In the genomic region with DNA sequence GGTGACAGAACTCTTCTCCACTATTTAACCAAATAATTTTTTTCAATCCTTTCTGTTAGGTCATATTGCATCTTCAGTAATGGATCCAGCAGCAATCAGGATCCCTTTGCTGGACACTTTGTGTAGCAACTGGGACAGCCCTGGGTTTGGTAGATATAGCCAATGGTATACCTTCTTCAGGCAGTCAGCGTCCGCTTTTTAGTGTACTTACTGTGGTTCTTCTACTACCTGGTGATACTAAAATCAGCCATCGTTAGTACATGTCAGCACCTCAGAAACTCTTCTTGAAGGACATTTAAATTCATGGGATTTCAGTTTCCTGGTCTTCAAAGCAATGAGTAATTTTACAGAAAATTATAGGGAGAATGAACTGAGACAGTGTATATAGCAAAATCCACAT, we compare ENCODE assay signal across 16 cellular contexts.
DNase-seq lines count a peak whose midpoint lies in the region; ATAC-seq and TF ChIP-seq lines count a peak whose summit lies in the region.
"Had no signal": no experiment of that assay in that cellular context is flagged by ENCODE, and none has a peak within 500 bp of the region (broad histone marks: within the 10 kb centered on the region; RNA-seq: fewer than 3 reads in every experiment).

No MANE protein-coding gene starts in this region.

- H3K4me1 Mint-ChIP-seq in CD4-positive, alpha-beta T cell (ENCODE audit: low read depth) = peaks cover 50% of the 10 kb centered on the region
- peaks cover 22% of the 10 kb centered on the region for H3K4me1 Mint-ChIP-seq in activated naive CD8-positive, alpha-beta T cell treated with anti-CD3 and anti-CD28 coated beads, Interleukin-2, amount 50 U/mL, for 24 hours

- H3K27me3 Mint-ChIP-seq in CD4-positive, alpha-beta T cell = no peaks in the 10 kb centered on the region
- peaks cover 3% of the 10 kb centered on the region for H3K27me3 Mint-ChIP-seq in activated naive CD8-positive, alpha-beta T cell treated with anti-CD3 and anti-CD28 coated beads, Interleukin-2, amount 50 U/mL, for 24 hours

- intact Hi-C loops in CD4-positive, alpha-beta T cell (cut with DNase I, micrococcal nuclease) = loop anchor here (2.0 to 10.0 kb wide), 4 partner anchors 162 to 552 kb away; partner anchors contain the start of genes HIVEP2 (in 1 of the 2), NMBR (in 1 of the 2) and VTA1 (in 1 of the 2)

- POLR2A ChIA-PET in CD4-positive, alpha-beta T cell (lab: Charles Lee) = interaction anchor here (0.7 to 1.3 kb wide), 3 partner anchors 8 to 40 kb away, joined by 3 to 6 read pairs (median 3); no protein-coding TSS in a partner anchor

- peak overlapping the region; percentile 79 for H3K27ac ChIP-seq in CD4-positive, alpha-beta T cell (ENCODE audit: low read depth, low read length)

- H3K36me3 Mint-ChIP-seq in CD4-positive, alpha-beta T cell (ENCODE audit: low read depth) = no peaks in the 10 kb centered on the region
- no peaks in the 10 kb centered on the region for H3K36me3 Mint-ChIP-seq in activated naive CD8-positive, alpha-beta T cell treated with anti-CD3 and anti-CD28 coated beads, Interleukin-2, amount 50 U/mL, for 24 hours (ENCODE audit: low read depth)

- no peaks in the 10 kb centered on the region for H3K9me3 ChIP-seq in CD4-positive, alpha-beta T cell (ENCODE audit: control insufficient read depth, low read length)

- peak overlapping the region; percentile 42 for H3K4me3 Mint-ChIP-seq in CD4-positive, alpha-beta T cell
- H3K4me3 Mint-ChIP-seq in activated naive CD8-positive, alpha-beta T cell treated with anti-CD3 and anti-CD28 coated beads, Interleukin-2, amount 50 U/mL, for 24 hours = peak overlapping the region; percentile 36
- H3K4me3 Mint-ChIP-seq: neural crest cell had no signal

- no peaks in the 10 kb centered on the region for H3K27me3 ChIP-seq in CD4-positive, alpha-beta T cell (ENCODE audit: control insufficient read depth, insufficient read depth, low read length)

- TF ChIP-seq CTCF in CD4-positive, alpha-beta T cell (IDR thresholded peaks at IDR 0.05) = no peak

- no peaks in the 10 kb centered on the region for H3K9me3 Mint-ChIP-seq in CD4-positive, alpha-beta T cell
- H3K9me3 Mint-ChIP-seq in activated naive CD8-positive, alpha-beta T cell treated with anti-CD3 and anti-CD28 coated beads, Interleukin-2, amount 50 U/mL, for 24 hours = no peaks in the 10 kb centered on the region
- H3K9me3 Mint-ChIP-seq: neural crest cell had no signal

- ATAC-seq in CD4-positive, alpha-beta T cell (ENCODE audit: poor library complexity) = peak; percentile 30
- ATAC-seq in GM19043 (IDR thresholded peaks at IDR 0.05; ENCODE audit: low read depth, unreplicated experiment) = peak; percentile 4
- peak; percentile 14 for ATAC-seq in HG03354 (IDR thresholded peaks at IDR 0.05; ENCODE audit: poor library complexity, severe bottlenecking, unreplicated experiment)
- ATAC-seq in activated naive CD8-positive, alpha-beta T cell treated with anti-CD3 and anti-CD28 coated beads, Interleukin-2, amount 50 U/mL, for 24 hours = peak; percentile 27
- no peak for ATAC-seq in GM18873 (IDR thresholded peaks at IDR 0.05; ENCODE audit: low FRiP score, unreplicated experiment)
- ATAC-seq: HCT116, Right ventricle myocardium inferior, sciatic nerve had no signal

- peak in 1 of 10 experiments; percentile 9 for DNase-seq in CD4-positive, alpha-beta T cell
- no peak for DNase-seq in activated naive CD8-positive, alpha-beta T cell treated with anti-CD3 and anti-CD28 coated beads, Interleukin-2, amount 50 U/mL, for 24 hours
- no peak for DNase-seq in GDM1 (lab: John Stamatoyannopoulos, UW)
- DNase-seq in iPS-NIHi11 (ENCODE audit: low spot score) = no peak
- no peak for DNase-seq in cortex of kidney (lab: John Stamatoyannopoulos, UW)
- DNase-seq: activated CD8-positive, alpha-beta memory T cell treated with anti-CD3 and anti-CD28 coated beads, Interleukin-2, amount 50 U/mL, for 4 hours; effector CD8-positive, alpha-beta T cell; foreskin fibroblast; NCI-H2029 had no signal

- CTCF ChIA-PET in CD4-positive, alpha-beta T cell (lab: Charles Lee) = interaction anchor here (0.9 to 1.3 kb wide), 2 partner anchors 80 to 248 kb away, joined by 3 to 4 read pairs; partner anchors contain the start of genes NMBR and VTA1

- H3K27ac Mint-ChIP-seq in CD4-positive, alpha-beta T cell = peak overlapping the region; percentile 92
- peak overlapping the region; percentile 57 for H3K27ac Mint-ChIP-seq in activated naive CD8-positive, alpha-beta T cell treated with anti-CD3 and anti-CD28 coated beads, Interleukin-2, amount 50 U/mL, for 24 hours
